ENCODE assay signal across 8 cellular contexts in genomic region chr19:35000647-35001501, GRCh38. TPM values are rescaled to one million over a fixed set of nuclear protein-coding genes. Genes with fewer than 3 reads are reported as not detected.
DNase-seq lines count a peak whose midpoint lies in the region; ATAC-seq and TF ChIP-seq lines count a peak whose summit lies in the region.

No MANE protein-coding gene starts in this region.

- TF ChIP-seq CTCF in coronary artery (IDR thresholded peaks at IDR 0.05) (no peak), lower lobe of right lung (IDR thresholded peaks at IDR 0.05) (no peak)

- H3K9me3 ChIP-seq in lower lobe of right lung: no peaks in the 10 kb centered on the region

- peak overlapping the region; percentile 89 to 99 for H3K27ac ChIP-seq in coronary artery
- H3K27ac ChIP-seq in lower lobe of right lung: peak overlapping the region; percentile 99

- H3K36me3 ChIP-seq in lower lobe of right lung: peaks cover 6% of the 10 kb centered on the region

- intact Hi-C loops in lower lobe of right lung (cut with DNase I): no loop called here

- peak overlapping the region; percentile 100 for H3K4me3 ChIP-seq in coronary artery
- peak overlapping the region; percentile 96 for H3K4me3 ChIP-seq in lower lobe of right lung

- peak; percentile 35 for DNase-seq in NK-92 treated with Interleukin-12 subunit alpha and Interleukin-12 subunit beta, amount 100 ng/mL, for 24 hours (lab: John Stamatoyannopoulos, UW)
- no peak for DNase-seq in NK-92 (lab: John Stamatoyannopoulos, UW; ENCODE audit: unreplicated experiment)
- peak; percentile 53 for DNase-seq in MV-4-11 (lab: John Stamatoyannopoulos, UW)
- peak; percentile 54 for DNase-seq in activated CD4-positive, CD25-positive, alpha-beta regulatory T cell treated with anti-CD3 and anti-CD28 coated beads, Interleukin-2, amount 50 U/mL, for 72 hours
- DNase-seq in coronary artery (ENCODE audit: low spot score): no peak
- peak; percentile 62 for DNase-seq in lower lobe of right lung
- peak; percentile 29 for DNase-seq in stimulated activated CD8-positive, alpha-beta memory T cell treated with anti-CD3 and anti-CD28 coated beads, Interleukin-7, amount 100 ng/mL, for 24 hours (ENCODE audit: low read depth)
- no peak for DNase-seq in HT-29 (ENCODE audit: low spot score)

- peaks cover 88% of the 10 kb centered on the region for H3K4me1 ChIP-seq in lower lobe of right lung

- ATAC-seq in lower lobe of right lung: peak in 1 of 2 donors; percentile 3

- H3K27me3 ChIP-seq in lower lobe of right lung (ENCODE audit: low read depth): no peaks in the 10 kb centered on the region

RNA-seq across cellular contexts. Expression of gene GRAMD1A, which starts 0.8 kb away (rescaled TPM):
- total RNA-seq in lower lobe of right lung: 90.7 TPM
- 13.2 and 24.8 TPM in 2 replicates for total RNA-seq in HT-29 (2014; rRNA removed; shearing (Covaris generic))

RNA-seq across cellular contexts. Expression of gene SCN1B, which starts 29.4 kb away (rescaled TPM):
- total RNA-seq in lower lobe of right lung: 9.8 TPM
- total RNA-seq in HT-29 (2014; rRNA removed; shearing (Covaris generic)): 0.25 and 0.73 TPM in 2 replicates

RNA-seq across cellular contexts. Expression of gene ZNF792, which starts 36.8 kb away (rescaled TPM):
- 12.1 TPM for total RNA-seq in lower lobe of right lung
- 11.8 and 12.7 TPM in 2 replicates for total RNA-seq in HT-29 (2014; rRNA removed; shearing (Covaris generic))

RNA-seq across cellular contexts. Expression of gene HPN, which starts 40.6 kb away (rescaled TPM):
- 28.1 TPM for total RNA-seq in lower lobe of right lung
- total RNA-seq in HT-29 (2014; rRNA removed; shearing (Covaris generic)): 0.42 and 3.0 TPM in 2 replicates

Comparison
In these comparisons a context has a peak if more than half of its experiments do, and no peak if none do; other contexts are left out.
1. DNase-seq: peak in NK-92 treated with Interleukin-12 subunit alpha and Interleukin-12 subunit beta, amount 100 ng/mL, for 24 hours (single experiment), MV-4-11 (single experiment), activated CD4-positive, CD25-positive, alpha-beta regulatory T cell treated with anti-CD3 and anti-CD28 coated beads, Interleukin-2, amount 50 U/mL, for 72 hours (single experiment), lower lobe of right lung (single experiment) and stimulated activated CD8-positive, alpha-beta memory T cell treated with anti-CD3 and anti-CD28 coated beads, Interleukin-7, amount 100 ng/mL, for 24 hours (single experiment); none in NK-92 (single experiment), coronary artery (single experiment) and HT-29 (single experiment).